In genomic region chr3:78517932-78518331, GRCh38 we compare ENCODE assay signal across 18 cellular contexts.
DNase-seq lines count a peak whose midpoint lies in the region; ATAC-seq, FAIRE-seq and TF ChIP-seq lines count a peak whose summit lies in the region.
"Had no signal": no experiment of that assay in that cellular context is flagged by ENCODE, and none has a peak within 500 bp of the region (broad histone marks: within the 10 kb centered on the region; RNA-seq: fewer than 3 reads in every experiment).

No MANE protein-coding gene starts in this region.

- H3K79me2 ChIP-seq in HepG2 (ENCODE audit: insufficient read depth, low read length) (no peaks in the 10 kb centered on the region), neural progenitor cell (ENCODE audit: low read depth) (no peaks in the 10 kb centered on the region)

- H3K27ac ChIP-seq in HepG2 (ENCODE audit: extremely low read length, insufficient read depth, low read length) (no peak overlapping the region), right lobe of liver (no peak overlapping the region), neural progenitor cell (no peak overlapping the region)
- H3K27ac ChIP-seq: C4-2B had no signal

- no TSS peak for BruUV-seq in HepG2 (replicated peaks; lab: Mats Ljungman, UMichigan)

- DNase-seq in HepG2 (ENCODE audit: low spot score) (no peak), right lobe of liver (no peak), left kidney (ENCODE audit: low read depth, low spot score) (peak; percentile 83), neural progenitor cell (ENCODE audit: low spot score) (no peak), type B pancreatic cell (ENCODE audit: extremely low spot score, unreplicated experiment) (no peak), nucleus accumbens (lab: John Stamatoyannopoulos, UW) (no peak)
- no peak for DNase-seq in activated naive CD4-positive, alpha-beta T cell treated with Interleukin-2 at 50 U/mL for 16 hours
- DNase-seq: BE2C; CD4-positive, alpha-beta memory T cell; DND-41; GF-D8; GOT3; H9 had no signal

- H2AFZ ChIP-seq in HepG2 (ENCODE audit: low read length) = no peak overlapping the region
- H2AFZ ChIP-seq in neural progenitor cell (replicated peaks) = no peak overlapping the region

- TF ChIP-seq RAD21 in HepG2 (CRISPR knock-in tag; IDR thresholded peaks at IDR 0.05) = no peak

- TF ChIP-seq CTCF in HepG2 (CRISPR knock-in tag; IDR thresholded peaks at IDR 0.05) (no peak), right lobe of liver (IDR thresholded peaks at IDR 0.05) (no peak), neural progenitor cell (IDR thresholded peaks at IDR 0.05) (no peak), type B pancreatic cell (conservative IDR thresholded peaks at IDR 0.05) (no peak)

- CTCF ChIA-PET in HepG2 (lab: Yijun Ruan, JAX; ENCODE audit: low intra/inter-chr PET ratio, low total read pairs) = no interaction called here

- peak; percentile 53; the same call in 2 of the 3 replicates for ATAC-seq in HepG2
- no peak for ATAC-seq in right lobe of liver
- ATAC-seq in HG02884 (IDR thresholded peaks at IDR 0.05; ENCODE audit: unreplicated experiment) = no peak

- TF ChIP-seq POLR2A in HepG2 (IDR thresholded peaks at IDR 0.05; ENCODE audit: insufficient read depth in 1 of 2, low read depth in 2 of 2, low read length in 2 of 2) (no peak), right lobe of liver (IDR thresholded peaks at IDR 0.05) (no peak)

- H3K27me3 ChIP-seq in HepG2 (ENCODE audit: control insufficient read depth in 1 of 2, insufficient read depth in 2 of 2, low read length in 2 of 2) = no peaks in the 10 kb centered on the region
- H3K27me3 ChIP-seq in right lobe of liver = no peaks in the 10 kb centered on the region
- no peaks in the 10 kb centered on the region for H3K27me3 ChIP-seq in neural progenitor cell
- H3K27me3 ChIP-seq: BE2C had no signal

- no peaks in the 10 kb centered on the region for H3K36me3 Mint-ChIP-seq in neural progenitor cell
- H3K36me3 Mint-ChIP-seq in type B pancreatic cell = no peaks in the 10 kb centered on the region
- H3K36me3 Mint-ChIP-seq: CD4-positive, alpha-beta memory T cell had no signal

- intact Hi-C loops in HepG2 (cut with micrococcal nuclease; ENCODE audit: unreplicated experiment) = no loop called here
- intact Hi-C loops in right lobe of liver (cut with DNase I) = no loop called here

- H3K27ac Mint-ChIP-seq in neural progenitor cell (peak overlapping the region; percentile 2), type B pancreatic cell (peak overlapping the region; percentile 42)
- H3K27ac Mint-ChIP-seq: CD4-positive, alpha-beta memory T cell had no signal

- no peak overlapping the region for H3K4me3 Mint-ChIP-seq in neural progenitor cell
- H3K4me3 Mint-ChIP-seq in type B pancreatic cell = peak overlapping the region; percentile 18
- H3K4me3 Mint-ChIP-seq: CD4-positive, alpha-beta memory T cell; H9 had no signal

- no peaks in the 10 kb centered on the region for H3K9me3 ChIP-seq in HepG2 (ENCODE audit: low read length)
- H3K9me3 ChIP-seq in right lobe of liver = no peaks in the 10 kb centered on the region
- no peaks in the 10 kb centered on the region for H3K9me3 ChIP-seq in neural progenitor cell (ENCODE audit: low read depth)
- H3K9me3 ChIP-seq: BE2C had no signal

- H3K36me3 ChIP-seq in HepG2 (replicated peaks in 1 of 2; ENCODE audit: control insufficient read depth in 1 of 2, insufficient read depth in 2 of 2, low read length in 2 of 2) = no peaks in the 10 kb centered on the region
- no peaks in the 10 kb centered on the region for H3K36me3 ChIP-seq in right lobe of liver
- H3K36me3 ChIP-seq in neural progenitor cell = no peaks in the 10 kb centered on the region
- H3K36me3 ChIP-seq: BE2C had no signal

- POLR2A ChIA-PET in HepG2 (lab: Yijun Ruan, JAX) = no interaction called here

- H3K9me3 Mint-ChIP-seq in neural progenitor cell = no peaks in the 10 kb centered on the region
- H3K9me3 Mint-ChIP-seq in type B pancreatic cell = peaks cover 4% of the 10 kb centered on the region

- in situ Hi-C loops in HepG2 (cut with HindIII; ENCODE audit: extremely low pct_ligation_motif_present, low pct_unique_long_range_greater_than_20kb) = no loop called here

- 0% methylated on average over 1 of the region's 1 CpG for WGBS in HepG2 (ENCODE audit: low lambda C conversion rate)
- WGBS in right lobe of liver (ENCODE audit: insufficient coverage, low coverage, low lambda C conversion rate, missing lambda C conversion rate) = 11% methylated on average over 1 of the region's 1 CpG

- H3K4me1 Mint-ChIP-seq in neural progenitor cell = peaks cover 18% of the 10 kb centered on the region
- H3K4me1 Mint-ChIP-seq in type B pancreatic cell (ENCODE audit: unreplicated experiment) = peaks cover 11% of the 10 kb centered on the region
- H3K4me1 Mint-ChIP-seq: CD4-positive, alpha-beta memory T cell had no signal

- H3F3A ChIP-seq in neural progenitor cell (ENCODE audit: low read depth) = no peaks in the 10 kb centered on the region

- peaks cover 10% of the 10 kb centered on the region; the same call in 1 of the 2 replicates for H3K4me1 ChIP-seq in HepG2 (ENCODE audit: insufficient read depth, low read length)
- no peaks in the 10 kb centered on the region for H3K4me1 ChIP-seq in right lobe of liver
- peaks cover 9% of the 10 kb centered on the region for H3K4me1 ChIP-seq in neural progenitor cell
- H3K4me1 ChIP-seq: BE2C had no signal

- H3K4me3 ChIP-seq in HepG2 (replicated peaks in 1 of 3; ENCODE audit: insufficient read depth in 1 of 3, low read depth in 2 of 3, low read length in 3 of 3) (no peak overlapping the region), right lobe of liver (no peak overlapping the region), neural progenitor cell (no peak overlapping the region)

- H3K4me2 ChIP-seq in HepG2 (ENCODE audit: low read depth, low read length) (no peak overlapping the region; the same call in 1 of the 2 replicates), neural progenitor cell (no peak overlapping the region)

- H3K27me3 Mint-ChIP-seq in neural progenitor cell (ENCODE audit: insufficient read depth, low read depth) (peaks cover 4% of the 10 kb centered on the region), type B pancreatic cell (no peaks in the 10 kb centered on the region)
- H3K27me3 Mint-ChIP-seq: CD4-positive, alpha-beta memory T cell had no signal

- H3K9ac ChIP-seq in HepG2 (ENCODE audit: insufficient read depth, low read depth, low read length) (no peak overlapping the region), neural progenitor cell (no peak overlapping the region)

- peak; percentile 8 for FAIRE-seq in HepG2 (lab: Jason Lieb, UNC)
- FAIRE-seq: A204.1, D721Med, GM19239 had no signal

- TF ChIP-seq EP300 in HepG2 (IDR thresholded peaks at IDR 0.05; ENCODE audit: low read depth in 2 of 2, low read length in 2 of 2) = no peak
- no peak for TF ChIP-seq EP300 in HepG2 (CRISPR knock-in tag; IDR thresholded peaks at IDR 0.05; ENCODE audit: borderline replicate concordance)

- no peaks in the 10 kb centered on the region for H4K20me1 ChIP-seq in HepG2 (ENCODE audit: insufficient read depth, low read length)
- no peaks in the 10 kb centered on the region for H4K20me1 ChIP-seq in neural progenitor cell (ENCODE audit: low read depth)

TF ChIP-seq in HepG2, 621 proteins besides CTCF, POLR2A, EP300 and RAD21:
- TF ChIP-seq SOX13 (IDR thresholded peaks at IDR 0.05) (no peak), SOX13 (CRISPR knock-in tag; conservative IDR thresholded peaks at IDR 0.05 in 1 of 2, IDR thresholded peaks at IDR 0.05 in 1 of 2) (peak in 1 of 2 experiments; percentile 28; a peak in 1 of 4 replicates), SRF (IDR thresholded peaks at IDR 0.05; ENCODE audit: low read depth, low read length) (no peak), SOX5 (CRISPR knock-in tag; IDR thresholded peaks at IDR 0.05; ENCODE audit: borderline replicate concordance) (0 out of 2 replicates have a peak, but pooled peaks have one; percentile 34)
